ENCODE assay signal across 20 cellular contexts in the genomic region with DNA sequence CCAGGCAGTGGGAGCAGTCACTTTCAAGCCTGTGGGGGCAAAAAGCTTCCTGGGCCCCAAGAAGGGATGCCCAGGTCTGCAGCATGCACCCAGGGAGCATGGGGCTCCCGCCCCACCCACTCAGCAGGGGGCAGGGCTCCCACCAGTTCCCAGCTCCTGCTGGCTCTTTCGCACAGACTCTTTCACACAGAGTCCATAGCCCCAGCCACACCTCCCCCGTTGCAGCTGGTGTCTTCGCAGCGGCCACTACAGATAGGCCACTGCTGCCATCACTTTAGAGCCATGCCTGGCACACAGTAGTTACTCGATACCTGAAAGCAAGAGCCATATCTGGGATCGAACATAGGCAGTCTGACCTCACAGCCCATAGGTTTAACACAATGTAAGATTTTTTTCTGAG.
"Had no signal": no experiment of that assay in that cellular context is flagged by ENCODE, and none has a peak within 500 bp of the region (broad histone marks: within the 10 kb centered on the region; RNA-seq: fewer than 3 reads in every experiment).

No MANE protein-coding gene starts in this region.

- DNase-seq: Karpas-422, KG1, MG63, NCI-H1092, NCI-H1436, NCI-H187, NCI-H2029, NCI-H2081 treated with DMSO at 0.1 percent for 48 hours, NCI-H2171, NCI-H226, NCI-H446, NCI-H510A, NCI-H524 treated with DMSO at 0.1 percent for 48 hours, NCI-H69, NCI-H774, SHP77, SJCRH30 had no signal

- ATAC-seq: SK-N-SH treated with all-trans-retinoic acid at 6 μM for 48 hours had no signal

- H3K27ac ChIP-seq: HL-60, RWPE1, SJCRH30 had no signal

- H3K9me3 ChIP-seq: MG63, SJCRH30 had no signal

- H3K27me3 ChIP-seq: MG63, SJCRH30 had no signal

- H3K4me3 ChIP-seq: MG63, SJCRH30 had no signal

- H3K36me3 ChIP-seq: MG63, SJCRH30 had no signal
